ENCODE assay signal across 1 cellular context in the genomic region with DNA sequence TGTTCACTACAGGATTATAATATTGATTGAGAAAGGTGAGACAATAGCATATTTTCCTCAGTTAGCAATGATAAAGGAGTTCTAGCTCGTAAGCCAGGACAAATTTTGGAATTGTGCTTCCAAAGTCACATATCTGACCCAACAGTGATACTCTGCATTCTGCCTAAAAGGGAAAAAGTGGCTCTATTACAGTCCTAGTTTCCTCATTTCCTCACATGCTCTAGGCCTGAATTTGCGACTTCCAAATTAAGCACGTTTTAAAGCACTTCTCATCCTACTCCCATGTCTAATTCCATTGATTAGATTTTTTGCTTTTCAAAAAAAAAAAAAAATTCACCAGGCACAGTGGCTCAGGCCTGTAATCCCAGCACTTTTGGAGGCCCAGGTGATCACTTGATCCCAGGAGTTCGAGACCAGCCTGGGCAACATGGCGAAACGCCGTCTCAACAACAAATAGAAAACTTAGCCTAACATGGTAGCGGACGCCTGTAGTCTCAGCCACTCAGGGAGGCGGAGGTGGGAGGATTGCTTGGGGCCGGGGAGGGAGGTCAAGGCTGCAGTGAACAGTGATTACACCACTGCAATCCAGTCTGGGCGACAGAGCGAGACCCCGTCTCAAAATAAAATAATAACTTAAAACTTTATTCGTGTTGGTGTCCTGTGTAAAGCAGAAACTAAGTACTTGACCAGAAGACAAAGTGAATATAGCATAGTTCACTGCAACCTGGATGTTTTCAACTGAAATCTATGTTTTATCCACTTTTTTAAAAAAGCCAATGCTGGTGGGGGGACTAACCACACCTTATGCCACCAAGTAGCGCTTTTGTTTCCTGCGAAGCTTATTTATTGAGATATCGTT.
TF ChIP-seq lines count a peak whose summit lies in the region.

No MANE protein-coding gene starts in this region.

TF ChIP-seq in HepG2, 621 proteins besides CTCF, POLR2A, EP300 and RAD21 (continues in another document):
- TF ChIP-seq CEBPB (IDR thresholded peaks at IDR 0.05; ENCODE audit: borderline replicate concordance, low read depth, low read length) (0 out of 2 replicates have a peak, but pooled peaks have one; percentile 40), ZNF616 (CRISPR knock-in tag; IDR thresholded peaks at IDR 0.05; ENCODE audit: low read depth) (no peak), ZNF660 (CRISPR knock-in tag; IDR thresholded peaks at IDR 0.05; ENCODE audit: borderline replicate concordance, low read depth) (no peak), PRPF4 (IDR thresholded peaks at IDR 0.05; ENCODE audit: low read depth, low read length, poor library complexity, severe bottlenecking) (no peak), ATF7 (IDR thresholded peaks at IDR 0.05) (no peak), ATF7 (CRISPR knock-in tag; IDR thresholded peaks at IDR 0.05) (no peak), RFX5 (IDR thresholded peaks at IDR 0.05; ENCODE audit: low read depth, low read length) (no peak), ZNF589 (CRISPR knock-in tag; conservative IDR thresholded peaks at IDR 0.05) (no peak), BCL6 (CRISPR knock-in tag; IDR thresholded peaks at IDR 0.05) (0 out of 2 replicates have a peak, but pooled peaks have one; percentile 18), CBX2 (IDR thresholded peaks at IDR 0.05; ENCODE audit: low read depth, low read length) (no peak), CBX2 (CRISPR knock-in tag; IDR thresholded peaks at IDR 0.05; ENCODE audit: low read depth) (no peak), ZNF143 (CRISPR knock-in tag; IDR thresholded peaks at IDR 0.05) (no peak), JDP2 (CRISPR knock-in tag; IDR thresholded peaks at IDR 0.05; ENCODE audit: borderline replicate concordance) (no peak), ZNF263 (CRISPR knock-in tag; IDR thresholded peaks at IDR 0.05) (peak; percentile 87), KDM2A (CRISPR knock-in tag; IDR thresholded peaks at IDR 0.05; ENCODE audit: borderline replicate concordance, low read depth) (no peak), TEAD2 (CRISPR knock-in tag; IDR thresholded peaks at IDR 0.05) (no peak), SP1 (IDR thresholded peaks at IDR 0.05) (no peak), SP1 (CRISPR knock-in tag; IDR thresholded peaks at IDR 0.05) (no peak), ZNF30 (CRISPR knock-in tag; IDR thresholded peaks at IDR 0.05) (0 out of 2 replicates have a peak, but pooled peaks have one; percentile 11), ZNF121 (CRISPR knock-in tag; IDR thresholded peaks at IDR 0.05) (peak; percentile 53; the same call in 1 of the 2 replicates)
- TF ChIP-seq, protein P1, sequence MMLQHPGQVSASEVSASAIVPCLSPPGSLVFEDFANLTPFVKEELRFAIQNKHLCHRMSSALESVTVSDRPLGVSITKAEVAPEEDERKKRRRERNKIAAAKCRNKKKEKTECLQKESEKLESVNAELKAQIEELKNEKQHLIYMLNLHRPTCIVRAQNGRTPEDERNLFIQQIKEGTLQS (CRISPR knock-in tag; IDR thresholded peaks at IDR 0.05): no peak
- TF ChIP-seq, protein P2, sequence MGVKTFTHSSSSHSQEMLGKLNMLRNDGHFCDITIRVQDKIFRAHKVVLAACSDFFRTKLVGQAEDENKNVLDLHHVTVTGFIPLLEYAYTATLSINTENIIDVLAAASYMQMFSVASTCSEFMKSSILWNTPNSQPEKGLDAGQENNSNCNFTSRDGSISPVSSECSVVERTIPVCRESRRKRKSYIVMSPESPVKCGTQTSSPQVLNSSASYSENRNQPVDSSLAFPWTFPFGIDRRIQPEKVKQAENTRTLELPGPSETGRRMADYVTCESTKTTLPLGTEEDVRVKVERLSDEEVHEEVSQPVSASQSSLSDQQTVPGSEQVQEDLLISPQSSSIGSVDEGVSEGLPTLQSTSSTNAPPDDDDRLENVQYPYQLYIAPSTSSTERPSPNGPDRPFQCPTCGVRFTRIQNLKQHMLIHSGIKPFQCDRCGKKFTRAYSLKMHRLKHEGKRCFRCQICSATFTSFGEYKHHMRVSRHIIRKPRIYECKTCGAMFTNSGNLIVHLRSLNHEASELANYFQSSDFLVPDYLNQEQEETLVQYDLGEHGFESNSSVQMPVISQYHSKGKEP (CRISPR knock-in tag; IDR thresholded peaks at IDR 0.05): no peak
- TF ChIP-seq, protein P3, sequence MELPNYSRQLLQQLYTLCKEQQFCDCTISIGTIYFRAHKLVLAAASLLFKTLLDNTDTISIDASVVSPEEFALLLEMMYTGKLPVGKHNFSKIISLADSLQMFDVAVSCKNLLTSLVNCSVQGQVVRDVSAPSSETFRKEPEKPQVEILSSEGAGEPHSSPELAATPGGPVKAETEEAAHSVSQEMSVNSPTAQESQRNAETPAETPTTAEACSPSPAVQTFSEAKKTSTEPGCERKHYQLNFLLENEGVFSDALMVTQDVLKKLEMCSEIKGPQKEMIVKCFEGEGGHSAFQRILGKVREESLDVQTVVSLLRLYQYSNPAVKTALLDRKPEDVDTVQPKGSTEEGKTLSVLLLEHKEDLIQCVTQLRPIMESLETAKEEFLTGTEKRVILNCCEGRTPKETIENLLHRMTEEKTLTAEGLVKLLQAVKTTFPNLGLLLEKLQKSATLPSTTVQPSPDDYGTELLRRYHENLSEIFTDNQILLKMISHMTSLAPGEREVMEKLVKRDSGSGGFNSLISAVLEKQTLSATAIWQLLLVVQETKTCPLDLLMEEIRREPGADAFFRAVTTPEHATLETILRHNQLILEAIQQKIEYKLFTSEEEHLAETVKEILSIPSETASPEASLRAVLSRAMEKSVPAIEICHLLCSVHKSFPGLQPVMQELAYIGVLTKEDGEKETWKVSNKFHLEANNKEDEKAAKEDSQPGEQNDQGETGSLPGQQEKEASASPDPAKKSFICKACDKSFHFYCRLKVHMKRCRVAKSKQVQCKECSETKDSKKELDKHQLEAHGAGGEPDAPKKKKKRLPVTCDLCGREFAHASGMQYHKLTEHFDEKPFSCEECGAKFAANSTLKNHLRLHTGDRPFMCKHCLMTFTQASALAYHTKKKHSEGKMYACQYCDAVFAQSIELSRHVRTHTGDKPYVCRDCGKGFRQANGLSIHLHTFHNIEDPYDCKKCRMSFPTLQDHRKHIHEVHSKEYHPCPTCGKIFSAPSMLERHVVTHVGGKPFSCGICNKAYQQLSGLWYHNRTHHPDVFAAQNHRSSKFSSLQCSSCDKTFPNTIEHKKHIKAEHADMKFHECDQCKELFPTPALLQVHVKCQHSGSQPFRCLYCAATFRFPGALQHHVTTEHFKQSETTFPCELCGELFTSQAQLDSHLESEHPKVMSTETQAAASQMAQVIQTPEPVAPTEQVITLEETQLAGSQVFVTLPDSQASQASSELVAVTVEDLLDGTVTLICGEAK (IDR thresholded peaks at IDR 0.05): no peak
- TF ChIP-seq, protein P3 (CRISPR knock-in tag; IDR thresholded peaks at IDR 0.05): no peak; the same call in 1 of the 2 replicates
- TF ChIP-seq, protein P4, sequence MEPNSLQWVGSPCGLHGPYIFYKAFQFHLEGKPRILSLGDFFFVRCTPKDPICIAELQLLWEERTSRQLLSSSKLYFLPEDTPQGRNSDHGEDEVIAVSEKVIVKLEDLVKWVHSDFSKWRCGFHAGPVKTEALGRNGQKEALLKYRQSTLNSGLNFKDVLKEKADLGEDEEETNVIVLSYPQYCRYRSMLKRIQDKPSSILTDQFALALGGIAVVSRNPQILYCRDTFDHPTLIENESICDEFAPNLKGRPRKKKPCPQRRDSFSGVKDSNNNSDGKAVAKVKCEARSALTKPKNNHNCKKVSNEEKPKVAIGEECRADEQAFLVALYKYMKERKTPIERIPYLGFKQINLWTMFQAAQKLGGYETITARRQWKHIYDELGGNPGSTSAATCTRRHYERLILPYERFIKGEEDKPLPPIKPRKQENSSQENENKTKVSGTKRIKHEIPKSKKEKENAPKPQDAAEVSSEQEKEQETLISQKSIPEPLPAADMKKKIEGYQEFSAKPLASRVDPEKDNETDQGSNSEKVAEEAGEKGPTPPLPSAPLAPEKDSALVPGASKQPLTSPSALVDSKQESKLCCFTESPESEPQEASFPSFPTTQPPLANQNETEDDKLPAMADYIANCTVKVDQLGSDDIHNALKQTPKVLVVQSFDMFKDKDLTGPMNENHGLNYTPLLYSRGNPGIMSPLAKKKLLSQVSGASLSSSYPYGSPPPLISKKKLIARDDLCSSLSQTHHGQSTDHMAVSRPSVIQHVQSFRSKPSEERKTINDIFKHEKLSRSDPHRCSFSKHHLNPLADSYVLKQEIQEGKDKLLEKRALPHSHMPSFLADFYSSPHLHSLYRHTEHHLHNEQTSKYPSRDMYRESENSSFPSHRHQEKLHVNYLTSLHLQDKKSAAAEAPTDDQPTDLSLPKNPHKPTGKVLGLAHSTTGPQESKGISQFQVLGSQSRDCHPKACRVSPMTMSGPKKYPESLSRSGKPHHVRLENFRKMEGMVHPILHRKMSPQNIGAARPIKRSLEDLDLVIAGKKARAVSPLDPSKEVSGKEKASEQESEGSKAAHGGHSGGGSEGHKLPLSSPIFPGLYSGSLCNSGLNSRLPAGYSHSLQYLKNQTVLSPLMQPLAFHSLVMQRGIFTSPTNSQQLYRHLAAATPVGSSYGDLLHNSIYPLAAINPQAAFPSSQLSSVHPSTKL (CRISPR knock-in tag; IDR thresholded peaks at IDR 0.05): peak; percentile 20; the same call in 1 of the 2 replicates
- TF ChIP-seq, protein P5, sequence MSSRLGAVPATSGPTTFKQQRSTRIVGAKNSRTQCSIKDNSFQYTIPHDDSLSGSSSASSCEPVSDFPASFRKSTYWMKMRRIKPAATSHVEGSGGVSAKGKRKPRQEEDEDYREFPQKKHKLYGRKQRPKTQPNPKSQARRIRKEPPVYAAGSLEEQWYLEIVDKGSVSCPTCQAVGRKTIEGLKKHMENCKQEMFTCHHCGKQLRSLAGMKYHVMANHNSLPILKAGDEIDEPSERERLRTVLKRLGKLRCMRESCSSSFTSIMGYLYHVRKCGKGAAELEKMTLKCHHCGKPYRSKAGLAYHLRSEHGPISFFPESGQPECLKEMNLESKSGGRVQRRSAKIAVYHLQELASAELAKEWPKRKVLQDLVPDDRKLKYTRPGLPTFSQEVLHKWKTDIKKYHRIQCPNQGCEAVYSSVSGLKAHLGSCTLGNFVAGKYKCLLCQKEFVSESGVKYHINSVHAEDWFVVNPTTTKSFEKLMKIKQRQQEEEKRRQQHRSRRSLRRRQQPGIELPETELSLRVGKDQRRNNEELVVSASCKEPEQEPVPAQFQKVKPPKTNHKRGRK (CRISPR knock-in tag; IDR thresholded peaks at IDR 0.05): 0 out of 2 replicates have a peak, but pooled peaks have one; percentile 34
- TF ChIP-seq, protein P6, sequence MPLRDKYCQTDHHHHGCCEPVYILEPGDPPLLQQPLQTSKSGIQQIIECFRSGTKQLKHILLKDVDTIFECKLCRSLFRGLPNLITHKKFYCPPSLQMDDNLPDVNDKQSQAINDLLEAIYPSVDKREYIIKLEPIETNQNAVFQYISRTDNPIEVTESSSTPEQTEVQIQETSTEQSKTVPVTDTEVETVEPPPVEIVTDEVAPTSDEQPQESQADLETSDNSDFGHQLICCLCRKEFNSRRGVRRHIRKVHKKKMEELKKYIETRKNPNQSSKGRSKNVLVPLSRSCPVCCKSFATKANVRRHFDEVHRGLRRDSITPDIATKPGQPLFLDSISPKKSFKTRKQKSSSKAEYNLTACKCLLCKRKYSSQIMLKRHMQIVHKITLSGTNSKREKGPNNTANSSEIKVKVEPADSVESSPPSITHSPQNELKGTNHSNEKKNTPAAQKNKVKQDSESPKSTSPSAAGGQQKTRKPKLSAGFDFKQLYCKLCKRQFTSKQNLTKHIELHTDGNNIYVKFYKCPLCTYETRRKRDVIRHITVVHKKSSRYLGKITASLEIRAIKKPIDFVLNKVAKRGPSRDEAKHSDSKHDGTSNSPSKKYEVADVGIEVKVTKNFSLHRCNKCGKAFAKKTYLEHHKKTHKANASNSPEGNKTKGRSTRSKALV (CRISPR knock-in tag; IDR thresholded peaks at IDR 0.05): no peak
- TF ChIP-seq, protein P7, sequence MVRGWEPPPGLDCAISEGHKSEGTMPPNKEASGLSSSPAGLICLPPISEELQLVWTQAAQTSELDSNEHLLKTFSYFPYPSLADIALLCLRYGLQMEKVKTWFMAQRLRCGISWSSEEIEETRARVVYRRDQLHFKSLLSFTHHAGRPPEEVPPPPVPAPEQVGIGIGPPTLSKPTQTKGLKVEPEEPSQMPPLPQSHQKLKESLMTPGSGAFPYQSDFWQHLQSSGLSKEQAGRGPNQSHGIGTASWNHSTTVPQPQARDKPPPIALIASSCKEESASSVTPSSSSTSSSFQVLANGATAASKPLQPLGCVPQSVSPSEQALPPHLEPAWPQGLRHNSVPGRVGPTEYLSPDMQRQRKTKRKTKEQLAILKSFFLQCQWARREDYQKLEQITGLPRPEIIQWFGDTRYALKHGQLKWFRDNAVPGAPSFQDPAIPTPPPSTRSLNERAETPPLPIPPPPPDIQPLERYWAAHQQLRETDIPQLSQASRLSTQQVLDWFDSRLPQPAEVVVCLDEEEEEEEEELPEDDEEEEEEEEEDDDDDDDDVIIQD (CRISPR knock-in tag; IDR thresholded peaks at IDR 0.05; ENCODE audit: low read depth): peak; percentile 37; the same call in 1 of the 2 replicates
- TF ChIP-seq, protein P8, sequence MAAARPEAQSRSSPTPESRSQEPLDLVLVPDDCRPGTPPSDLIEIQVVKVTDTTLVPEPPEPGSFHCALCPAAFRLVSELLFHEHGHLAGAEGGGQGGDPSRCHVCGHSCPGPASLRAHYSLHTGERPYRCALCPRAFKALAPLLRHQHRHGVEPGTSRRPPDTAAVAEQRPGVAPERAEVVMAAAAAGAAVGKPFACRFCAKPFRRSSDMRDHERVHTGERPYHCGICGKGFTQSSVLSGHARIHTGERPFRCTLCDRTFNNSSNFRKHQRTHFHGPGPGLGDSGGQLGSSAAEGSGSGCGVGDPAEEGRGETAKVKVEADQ (CRISPR knock-in tag; IDR thresholded peaks at IDR 0.05; ENCODE audit: borderline replicate concordance): no peak
